ENCODE assay signal across 17 cellular contexts in genomic region chr2:46325178-46325928, GRCh38. TPM values are rescaled to one million over a fixed set of nuclear protein-coding genes. Genes with fewer than 3 reads are reported as not detected.
DNase-seq lines count a peak whose midpoint lies in the region; ATAC-seq and TF ChIP-seq lines count a peak whose summit lies in the region.
"Had no signal": no experiment of that assay in that cellular context is flagged by ENCODE, and none has a peak within 500 bp of the region (broad histone marks: within the 10 kb centered on the region; RNA-seq: fewer than 3 reads in every experiment).

No MANE protein-coding gene starts in this region.

- BruUV-seq in mammary epithelial cell (replicated peaks; lab: Mats Ljungman, UMichigan), result no TSS peak

- in situ Hi-C loops in mammary epithelial cell (cut with MboI; ENCODE audit: low sequenced_read_pairs in 2 of 2), result no loop called here

- 90% methylated on average over 6 of the region's 6 CpGs for WGBS in mammary epithelial cell (ENCODE audit: low coverage, missing lambda C conversion rate)

- dilution Hi-C loops in mammary epithelial cell (cut with HindIII; ENCODE audit: low sequenced_read_pairs), result no loop called here

- H3K9ac ChIP-seq in mammary epithelial cell (ENCODE audit: insufficient read depth, low read length), result no peak overlapping the region

- no peak overlapping the region for H2AFZ ChIP-seq in mammary epithelial cell (ENCODE audit: low read depth, low read length)

- peaks cover 86% of the 10 kb centered on the region for H3K79me2 ChIP-seq in mammary epithelial cell (ENCODE audit: insufficient read depth, low read length)

- no peak overlapping the region for H3K4me2 ChIP-seq in mammary epithelial cell (ENCODE audit: insufficient read depth, low read depth, low read length)

- DNase-seq in A172 (ENCODE audit: low spot score) (peak; percentile 28), M059J (ENCODE audit: low read depth) (peak; percentile 94), mammary epithelial cell (peak; percentile 73), left lung (no peak), anterior cingulate cortex (lab: John Stamatoyannopoulos, UW) (no peak), activated T-cell treated with anti-CD3 and anti-CD28 coated beads for 4 hours (no peak), GM10266 (ENCODE audit: extremely low spot score) (no peak)
- DNase-seq: activated CD4-positive, alpha-beta T cell treated with anti-CD3 and anti-CD28 coated beads, Interleukin-2, amount 10 ng/mL, durations not matched to agents 24 days and 14 days; activated T-cell treated with anti-CD3 and anti-CD28 coated beads, Interleukin-2, amount 50 U/mL, for 4 hours; cortex of kidney; midbrain; NCI-H1105 treated with DMSO at 0.1 percent for 48 hours; NCI-H2227 treated with DMSO at 0.1 percent for 48 hours; small intestine; stimulated activated naive CD8-positive, alpha-beta T cell treated with anti-CD3 and anti-CD28 coated beads, Interleukin-15, amount 100 ng/mL, for 72 hours; T-helper 2 cell had no signal

- CTCF ChIA-PET in mammary epithelial cell (lab: Charles Lee; ENCODE audit: low non-redundant PET), result no interaction called here

- H4K20me1 ChIP-seq in mammary epithelial cell (ENCODE audit: insufficient read depth, low read length), result no peaks in the 10 kb centered on the region

- no peaks in the 10 kb centered on the region for H3K36me3 ChIP-seq in mammary epithelial cell (ENCODE audit: insufficient read depth, low read length)
- no peaks in the 10 kb centered on the region for H3K36me3 ChIP-seq in left lung

- H3K27me3 ChIP-seq in mammary epithelial cell (ENCODE audit: insufficient read depth, low read length), result no peaks in the 10 kb centered on the region
- H3K27me3 ChIP-seq in left lung, result no peaks in the 10 kb centered on the region

- H3K27ac ChIP-seq in mammary epithelial cell (ENCODE audit: insufficient read depth, low read depth, low read length) (peak overlapping the region; percentile 46), left lung (peak overlapping the region; percentile 45 to 57)

- intact Hi-C loops in mammary epithelial cell (cut with micrococcal nuclease) (no loop called here), left lung (cut with DNase I) (no loop called here)

- H3K4me3 ChIP-seq in mammary epithelial cell (replicated peaks in 1 of 3; ENCODE audit: insufficient read depth in 1 of 3, low read depth in 2 of 3, low read length in 3 of 3) (no peak overlapping the region), left lung (no peak overlapping the region)

- H3K4me1 ChIP-seq in mammary epithelial cell (ENCODE audit: insufficient read depth, low read length), result peaks cover 49% of the 10 kb centered on the region
- peaks cover 35 to 99% of the 10 kb centered on the region in 2 donors for H3K4me1 ChIP-seq in left lung

- ATAC-seq in left lung (peak; percentile 6), GM18868 (IDR thresholded peaks at IDR 0.05; ENCODE audit: unreplicated experiment) (no peak)
- ATAC-seq: activated T-cell treated with anti-CD3 and anti-CD28 coated beads, Interleukin-2, amount 50 U/mL, for 4 hours; stimulated activated naive CD8-positive, alpha-beta T cell treated with anti-CD3 and anti-CD28 coated beads, Interleukin-15, amount 100 ng/mL, for 72 hours had no signal

- H3K9me3 ChIP-seq in mammary epithelial cell (replicated peaks; ENCODE audit: insufficient read depth, low read length) (no peaks in the 10 kb centered on the region), left lung (no peaks in the 10 kb centered on the region)

- no peak for TF ChIP-seq CTCF in mammary epithelial cell (conservative IDR thresholded peaks at IDR 0.05 in 1 of 2, IDR thresholded peaks at IDR 0.05 in 1 of 2; ENCODE audit: extremely low read depth in 1 of 2, insufficient read depth in 1 of 2, low read depth in 1 of 2, low read length in 2 of 2)
- TF ChIP-seq CTCF in left lung (IDR thresholded peaks at IDR 0.05), result no peak
- no peak for TF ChIP-seq CTCF in GM10266 (IDR thresholded peaks at IDR 0.05; ENCODE audit: control insufficient read depth, insufficient read depth, low read depth, missing control alignments)

RNA-seq across cellular contexts. Expression of gene EPAS1, which starts 28.1 kb away (rescaled TPM):
- total RNA-seq in A172 (2014; rRNA removed; shearing (Covaris generic)), result 8.0 and 14.0 TPM in 2 replicates
- 22.0 and 23.7 TPM in 2 replicates for total RNA-seq in M059J (2014; rRNA removed; shearing (Covaris generic))
- total RNA-seq in mammary epithelial cell (100 to 1,000 TPM; 130 to 174 TPM), left lung (100 to 1,000 TPM; 590 to 962 TPM)
- 182 TPM for polyA plus RNA-seq in mammary epithelial cell
- 153 TPM for polyA minus RNA-seq in mammary epithelial cell

Comparison
In these comparisons a context has a peak if more than half of its experiments do, and no peak if none do; other contexts are left out.
1. DNase-seq: peak in A172 (single experiment), M059J (single experiment) and mammary epithelial cell (single experiment); none in left lung (0 of 2), anterior cingulate cortex (0 of 58), activated T-cell treated with anti-CD3 and anti-CD28 coated beads for 4 hours (single experiment) and GM10266 (single experiment).